ENCODE assay signal across 8 cellular contexts in genomic region chr3:40524571-40525285, GRCh38. TPM values are rescaled to one million over a fixed set of nuclear protein-coding genes. Genes with fewer than 3 reads are reported as not detected.
A peak's percentile ranks its signal among the peaks of the same experiment; 100 is the strongest.
DNase-seq lines count a peak whose midpoint lies in the region; ATAC-seq, FAIRE-seq and TF ChIP-seq lines count a peak whose summit lies in the region.

TSS of gene ZNF621 (plus strand) at chr3:40524960. CDS start at chr3:40525841, 881 bp downstream.

- peak within 1 kb of the TSS; percentile 47 for H2AFZ ChIP-seq in H1 (ENCODE audit: low read length)

- no peak for FAIRE-seq in H1 (lab: Jason Lieb, UNC)

- H3K23ac ChIP-seq in H1 (ENCODE audit: insufficient read length): no peak within 1 kb of the TSS

- peak within 1 kb of the TSS; percentile 79 for H3K4me3 ChIP-seq in CD8-positive, alpha-beta memory T cell (ENCODE audit: low read length)
- peak within 1 kb of the TSS; percentile 83 to 85 (median 84) for H3K4me3 ChIP-seq in H1 (ENCODE audit: extremely low read depth in 1 of 4, insufficient read depth in 2 of 4, low read depth in 3 of 4, low read length in 4 of 4)

- TF ChIP-seq POLR2A in H1 (IDR thresholded peaks at IDR 0.05; ENCODE audit: control extremely low read depth in 1 of 2, low read depth in 2 of 2, low read length in 2 of 2): peak; percentile 97 to 99

- no peaks in the 10 kb centered on the region for H3K9me3 ChIP-seq in CD8-positive, alpha-beta memory T cell (ENCODE audit: low read length)
- H3K9me3 ChIP-seq in H1 (ENCODE audit: insufficient read depth in 2 of 2, low read depth in 1 of 2, low read length in 1 of 2): no peaks in the 10 kb centered on the region

- H3K56ac ChIP-seq in H1 (replicated peaks; ENCODE audit: insufficient read length, low read depth, low read length): peak within 1 kb of the TSS; percentile 95

- peaks cover 24 to 40% (median 35%) of the 10 kb centered on the region in 3 donors for H3K4me1 Mint-ChIP-seq in CD8-positive, alpha-beta memory T cell

- H3K23me2 ChIP-seq in H1 (ENCODE audit: low read depth, low read length): peaks cover 8% of the 10 kb centered on the region

- peak within 1 kb of the TSS; percentile 91 for H3K4ac ChIP-seq in H1 (replicated peaks; ENCODE audit: insufficient read length, low read depth, low read length)

- peak within 1 kb of the TSS; percentile 98 for H3K18ac ChIP-seq in H1 (ENCODE audit: extremely low read depth, low read length)

- peaks cover 0 to 20% of the 10 kb centered on the region in 2 experiments; a peak in 2 of 4 replicates for H3K79me2 ChIP-seq in H1 (ENCODE audit: control insufficient read depth in 1 of 2, insufficient read depth in 2 of 2, low read length in 2 of 2)

- H3K4me3 Mint-ChIP-seq in CD8-positive, alpha-beta memory T cell: peak within 1 kb of the TSS; percentile 89 to 97 (median 95)

- 2% methylated on average over 48 of the region's 59 CpGs; no CpG with 5 or more reads in 1 of the 2 experiments for WGBS in H1 (ENCODE audit: extremely low coverage in 1 of 2, insufficient coverage in 1 of 2, insufficient read length in 1 of 2, insufficient replicate concordance in 2 of 2, low coverage in 1 of 2, low lambda C conversion rate in 2 of 2, missing lambda C conversion rate in 1 of 2), 2 experiments

- POLR2A ChIA-PET in CD8-positive, alpha-beta memory T cell (lab: Charles Lee): interaction anchor here (1.1 to 2.8 kb wide), 4 partner anchors 19 to 72 kb away, joined by 3 to 15 read pairs (median 10); partner anchors contain the start of genes RPL14 and ZNF620
- POLR2A ChIA-PET in H1 (lab: Charles Lee; ENCODE audit: partially characterized antibody): interaction anchor here (0.6 to 3.8 kb wide), 26 partner anchors 8 to 674 kb away, joined by 3 to 78 read pairs (median 4); partner anchors contain the start of genes CTNNB1, RPL14, ZNF619 and ZNF620

- H3K14ac ChIP-seq in H1 (ENCODE audit: insufficient read length): no peak within 1 kb of the TSS

- ATAC-seq in GM19395 (IDR thresholded peaks at IDR 0.05; ENCODE audit: unreplicated experiment): peak; percentile 97
- peak; percentile 87 for ATAC-seq in HG03558 (IDR thresholded peaks at IDR 0.05; ENCODE audit: extremely low read depth, unreplicated experiment)

- peak; percentile 71 to 87 (median 77) for DNase-seq in CD8-positive, alpha-beta memory T cell
- peak; percentile 80 to 90 for DNase-seq in NOMO-1 (lab: John Stamatoyannopoulos, UW; ENCODE audit: unreplicated experiment in 2 of 2)
- DNase-seq in activated CD8-positive, alpha-beta memory T cell treated with anti-CD3 and anti-CD28 coated beads for 48 hours (ENCODE audit: low read depth in 2 of 3, low spot score in 2 of 3): peak; percentile 58 to 79 (median 73)
- peak; percentile 39 to 94 for DNase-seq in H1 (ENCODE audit: low read depth in 1 of 2, low spot score in 2 of 2)
- DNase-seq in mesenteric fat pad (ENCODE audit: low spot score): peak; percentile 97
- peak; percentile 65 for DNase-seq in stimulated activated CD8-positive, alpha-beta memory T cell treated with anti-CD3 and anti-CD28 coated beads, Interleukin-15, amount 100 ng/mL, for 24 hours (ENCODE audit: low read depth)

- peak within 1 kb of the TSS; percentile 13 for H2BK120ac ChIP-seq in H1 (replicated peaks; ENCODE audit: low read depth, low read length)

- no peak; a peak in 1 of 4 replicates for TF ChIP-seq CTCF in H1 (IDR thresholded peaks at IDR 0.05; ENCODE audit: control extremely low read depth in 1 of 3, insufficient read depth in 1 of 3, low read depth in 1 of 3, low read length in 3 of 3)

- H2BK15ac ChIP-seq in H1 (ENCODE audit: low read length): peak within 1 kb of the TSS; percentile 85; the same call in 1 of the 2 replicates

- TF ChIP-seq RAD21 in H1 (IDR thresholded peaks at IDR 0.05 in 1 of 2, conservative IDR thresholded peaks at IDR 0.05 in 1 of 2; ENCODE audit: low read depth in 2 of 2, low read length in 2 of 2): peak in 1 of 2 experiments; percentile 23; a peak in 1 of 4 replicates

- peaks cover 15% of the 10 kb centered on the region for H3K4me1 ChIP-seq in CD8-positive, alpha-beta memory T cell (ENCODE audit: insufficient read depth, low read length)
- peaks cover 0 to 4% (median 0%) of the 10 kb centered on the region in 4 experiments; a peak in 2 of 7 replicates for H3K4me1 ChIP-seq in H1 (replicated peaks in 1 of 4; ENCODE audit: control insufficient read depth in 3 of 4, insufficient read depth in 4 of 4, low read length in 3 of 4)

- H3K4me2 ChIP-seq in H1 (ENCODE audit: insufficient read depth in 1 of 2, low read depth in 2 of 2, low read length in 2 of 2): peak within 1 kb of the TSS; percentile 96

- CTCF ChIA-PET in CD8-positive, alpha-beta memory T cell (lab: Charles Lee): interaction anchor here (1.0 to 1.5 kb wide), 6 partner anchors 19 to 216 kb away, joined by 3 to 8 read pairs (median 4); partner anchors contain the start of genes EIF1B, RPL14 and ZNF620
- CTCF ChIA-PET in H1 (lab: Charles Lee; ENCODE audit: partially characterized antibody): interaction anchor here (1.8 to 3.6 kb wide), 2 partner anchors 19 to 198 kb away, joined by 5 to 14 read pairs; partner anchors contain the start of gene ZNF620

- H4K91ac ChIP-seq in H1 (replicated peaks; ENCODE audit: insufficient read length, low read length): peak within 1 kb of the TSS; percentile 98

- H4K20me1 ChIP-seq in H1 (replicated peaks in 1 of 2; ENCODE audit: control insufficient read depth in 1 of 2, insufficient read depth in 2 of 2, low read length in 2 of 2): no peaks in the 10 kb centered on the region

- no peak for TF ChIP-seq EP300 in H1 (IDR thresholded peaks at IDR 0.05; ENCODE audit: borderline replicate concordance in 1 of 2, low read depth in 2 of 2, low read length in 2 of 2)

- peak within 1 kb of the TSS; percentile 93 to 96 (median 94) for H3K9ac ChIP-seq in H1 (replicated peaks in 1 of 4; ENCODE audit: extremely low read depth in 1 of 4, low read depth in 3 of 4, low read length in 3 of 4)

- H3K27ac Mint-ChIP-seq in CD8-positive, alpha-beta memory T cell: peak within 1 kb of the TSS; percentile 76 to 99 (median 98)

- H2AK5ac ChIP-seq in H1 (ENCODE audit: low read depth, low read length): no peak within 1 kb of the TSS

- H3K27ac ChIP-seq in CD8-positive, alpha-beta memory T cell (ENCODE audit: low read depth, low read length): peak within 1 kb of the TSS; percentile 86
- H3K27ac ChIP-seq in H1 (ENCODE audit: low read depth, low read length): peak within 1 kb of the TSS; percentile 95

- H3K27me3 Mint-ChIP-seq in CD8-positive, alpha-beta memory T cell: no peaks in the 10 kb centered on the region

- H4K5ac ChIP-seq in H1 (ENCODE audit: insufficient read length, low read depth, low read length): peak within 1 kb of the TSS; percentile 99

- H3K79me1 ChIP-seq in H1 (ENCODE audit: low read depth, low read length): peaks cover 2% of the 10 kb centered on the region; the same call in 1 of the 2 replicates

- no peak within 1 kb of the TSS for H2BK12ac ChIP-seq in H1 (ENCODE audit: low read depth, low read length)

- no peak within 1 kb of the TSS for H2BK20ac ChIP-seq in H1 (ENCODE audit: low read length)

- H3K36me3 ChIP-seq in CD8-positive, alpha-beta memory T cell (ENCODE audit: insufficient read depth, low read length): peaks cover 1% of the 10 kb centered on the region
- peaks cover under 1 to 10% (median 1%) of the 10 kb centered on the region in 4 experiments; a peak in 5 of 8 replicates for H3K36me3 ChIP-seq in H1 (ENCODE audit: control insufficient read depth in 2 of 4, insufficient read depth in 4 of 4, low read length in 3 of 4)

- H3K27me3 ChIP-seq in CD8-positive, alpha-beta memory T cell (ENCODE audit: insufficient read depth, low read length, poor library complexity, severe bottlenecking): no peaks in the 10 kb centered on the region
- no peaks in the 10 kb centered on the region for H3K27me3 ChIP-seq in H1 (replicated peaks in 1 of 4; ENCODE audit: control insufficient read depth in 3 of 4, extremely low read depth in 1 of 4, insufficient read depth in 3 of 4, low read length in 3 of 4)

- H3K36me3 Mint-ChIP-seq in CD8-positive, alpha-beta memory T cell: peaks cover 13 to 38% (median 14%) of the 10 kb centered on the region in 3 donors

- H2BK5ac ChIP-seq in H1 (ENCODE audit: low read depth, low read length): peak within 1 kb of the TSS; percentile 96

- peak within 1 kb of the TSS; percentile 99 for H4K8ac ChIP-seq in H1 (ENCODE audit: extremely low read depth, insufficient read depth, low read length)

- H3K9me3 Mint-ChIP-seq in CD8-positive, alpha-beta memory T cell: no peaks in the 10 kb centered on the region

TF ChIP-seq in H1, 55 proteins besides CTCF, POLR2A, EP300 and RAD21 (continues in another document):
- TF ChIP-seq HDAC2 (IDR thresholded peaks at IDR 0.05; ENCODE audit: borderline replicate concordance in 1 of 2, low read depth in 2 of 2, low read length in 2 of 2) (no peak), RXRA (IDR thresholded peaks at IDR 0.05; ENCODE audit: insufficient read depth, low read depth, low read length) (no peak), KDM1A (IDR thresholded peaks at IDR 0.05; ENCODE audit: borderline replicate concordance, low read length) (no peak), JUND (IDR thresholded peaks at IDR 0.05; ENCODE audit: low read length) (no peak; the same call in 1 of the 2 replicates), RBBP5 (IDR thresholded peaks at IDR 0.05; ENCODE audit: borderline replicate concordance, low read depth, low read length) (peak; percentile 76), TAF1 (IDR thresholded peaks at IDR 0.05; ENCODE audit: low read depth, low read length) (peak; percentile 98), EGR1 (IDR thresholded peaks at IDR 0.05; ENCODE audit: borderline replicate concordance, low read depth, low read length) (peak; percentile 59; the same call in 1 of the 2 replicates), SRF (IDR thresholded peaks at IDR 0.05; ENCODE audit: low read depth, low read length) (no peak)

RNA-seq across cellular contexts. Expression of gene ZNF621, which starts in this region (rescaled TPM):
- total RNA-seq in CD8-positive, alpha-beta memory T cell: 10 to 100 TPM; 20.7 to 22.5 TPM
- 3.2 TPM for polyA plus RNA-seq in CD8-positive, alpha-beta memory T cell
- total RNA-seq in H1 (2021; fragmentation: NEBNext Ultra II Directional; extraction: Animal tissue kit (Norgen Biotek cat#: 25700)): 15.4 and 15.8 TPM in 2 replicates
- 9.4 and 10.9 TPM in 2 replicates for polyA plus RNA-seq in H1 (2011; rRNA removed)
- polyA plus RNA-seq in H1 (2011; cell fraction: cytosol; rRNA removed): 10.1 TPM
- polyA plus RNA-seq in H1 (2011; cell fraction: nucleus; rRNA removed): 16.4 TPM
- polyA plus RNA-seq in H1 (2012, experiment 1 of 2): 9.2 to 14.0 TPM (median 12.0 TPM) in 4 replicates
- 2.0 TPM for polyA plus RNA-seq in H1 (2012, experiment 2 of 2)
- polyA plus RNA-seq in H1 (2013, experiment 1 of 2): 15.1 TPM
- polyA plus RNA-seq in H1 (2013, experiment 2 of 2): 14.2 TPM
- 18.7 and 25.0 TPM in 2 replicates for polyA minus RNA-seq in H1 (2011; rRNA and poly(A)+ RNA removed)
- 10.0 TPM for polyA minus RNA-seq in H1 (2011; cell fraction: cytosol; rRNA and poly(A)+ RNA removed)
- 24.6 TPM for polyA minus RNA-seq in H1 (2011; cell fraction: nucleus; rRNA and poly(A)+ RNA removed)
- total RNA-seq in mesenteric fat pad: 18.8 TPM

Comparison
In these comparisons a context has a peak if more than half of its experiments do, and no peak if none do; other contexts are left out.
1. Peak in every context shown above with its lines: DNase-seq, ATAC-seq, H3K4me3 ChIP-seq and H3K27ac ChIP-seq.